Comparison of ENCODE assay signal across 8 cellular contexts in the genomic region with DNA sequence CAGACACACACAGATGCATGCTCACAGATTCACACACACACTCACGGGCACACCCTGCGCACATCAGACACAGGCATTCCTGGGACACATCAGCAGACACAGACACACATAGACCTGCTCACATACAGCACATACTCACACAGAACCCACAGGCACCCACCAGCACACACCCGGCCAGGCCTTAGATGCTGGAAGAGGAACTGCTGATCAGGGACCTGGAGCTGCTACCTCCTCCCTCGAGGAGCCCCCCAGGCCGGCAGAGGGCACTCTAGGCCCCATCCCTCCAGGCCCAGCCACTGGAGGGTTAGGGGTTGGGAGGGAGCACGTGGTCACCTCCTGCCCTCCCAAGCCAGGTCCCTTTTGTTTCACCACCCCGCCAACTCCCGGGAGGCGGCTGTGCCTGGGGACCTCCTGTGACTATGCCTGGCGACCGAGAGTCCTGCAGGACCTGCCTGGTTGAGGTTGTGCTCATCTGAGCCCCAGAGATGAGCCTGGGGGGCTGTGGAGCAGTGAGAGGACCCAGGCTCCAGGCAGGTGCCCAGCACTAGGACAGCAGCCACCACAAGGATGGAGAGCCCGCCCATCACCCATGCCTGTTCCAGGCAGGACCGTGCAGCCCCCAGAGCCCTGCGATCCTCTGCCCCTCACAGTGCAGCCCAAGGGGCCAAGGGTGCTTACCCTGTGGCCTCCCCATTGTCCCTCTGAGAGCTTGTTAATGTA. TPM values are rescaled to one million over a fixed set of nuclear protein-coding genes. Genes with fewer than 3 reads are reported as not detected.
DNase-seq lines count a peak whose midpoint lies in the region; ATAC-seq and TF ChIP-seq lines count a peak whose summit lies in the region.

No MANE protein-coding gene starts in this region.

- H3K27ac Mint-ChIP-seq in activated CD8-positive, alpha-beta T cell treated with anti-CD3 and anti-CD28 coated beads, Interleukin-2, amount 10 ng/mL, durations not matched to agents 7 days and 5 days, result no peak overlapping the region
- no peak overlapping the region for H3K27ac Mint-ChIP-seq in natural killer cell

- no peak overlapping the region for H3K4me3 Mint-ChIP-seq in activated CD8-positive, alpha-beta T cell treated with anti-CD3 and anti-CD28 coated beads, Interleukin-2, amount 10 ng/mL, durations not matched to agents 7 days and 5 days
- no peak overlapping the region for H3K4me3 Mint-ChIP-seq in natural killer cell

- H3K27me3 Mint-ChIP-seq in activated CD8-positive, alpha-beta T cell treated with anti-CD3 and anti-CD28 coated beads, Interleukin-2, amount 10 ng/mL, durations not matched to agents 7 days and 5 days (ENCODE audit: low read depth), result peaks cover 6% of the 10 kb centered on the region
- H3K27me3 Mint-ChIP-seq in natural killer cell (ENCODE audit: low read depth in 2 of 2), result peaks cover 0 to 5% of the 10 kb centered on the region in 2 donors

- no peak overlapping the region for H3K4me3 ChIP-seq in epithelial cell of esophagus (ENCODE audit: low read length)

- H3K9me3 Mint-ChIP-seq in activated CD8-positive, alpha-beta T cell treated with anti-CD3 and anti-CD28 coated beads, Interleukin-2, amount 10 ng/mL, durations not matched to agents 7 days and 5 days (ENCODE audit: insufficient read depth), result no peaks in the 10 kb centered on the region
- no peaks in the 10 kb centered on the region for H3K9me3 Mint-ChIP-seq in natural killer cell

- no peaks in the 10 kb centered on the region for H3K36me3 Mint-ChIP-seq in activated CD8-positive, alpha-beta T cell treated with anti-CD3 and anti-CD28 coated beads, Interleukin-2, amount 10 ng/mL, durations not matched to agents 7 days and 5 days (ENCODE audit: low read depth)
- no peaks in the 10 kb centered on the region for H3K36me3 Mint-ChIP-seq in natural killer cell

- CTCF ChIA-PET in activated CD8-positive, alpha-beta T cell treated with anti-CD3 and anti-CD28 coated beads, Interleukin-2, amount 10 ng/mL, durations not matched to agents 7 days and 5 days (lab: Charles Lee), result interaction anchor here (0.6 to 27.4 kb wide), 11 partner anchors 10 to 105 kb away, joined by 3 to 648 read pairs (median 5); partner anchors contain the start of gene PTMA

- ATAC-seq in HG02642 (IDR thresholded peaks at IDR 0.05; ENCODE audit: poor library complexity, unreplicated experiment) (peak; percentile 76), natural killer cell (peak; percentile 69 to 96 (median 95))
- ATAC-seq in activated CD8-positive, alpha-beta T cell treated with anti-CD3 and anti-CD28 coated beads, Interleukin-2, amount 10 ng/mL, durations not matched to agents 7 days and 5 days, result peak; percentile 92

- DNase-seq in NCI-H69 (lab: John Stamatoyannopoulos, UW) (peak; percentile 77), epithelial cell of esophagus (ENCODE audit: low read depth) (peak; percentile 35), natural killer cell (peak; percentile 57), superior temporal gyrus (ENCODE audit: extremely low spot score) (peak; percentile 88), NCI-H2081 (lab: John Stamatoyannopoulos, UW) (no peak)
- peak; percentile 72 for DNase-seq in activated CD8-positive, alpha-beta T cell treated with anti-CD3 and anti-CD28 coated beads, Interleukin-2, amount 10 ng/mL, durations not matched to agents 7 days and 5 days

- peaks cover 15% of the 10 kb centered on the region for H3K4me1 Mint-ChIP-seq in activated CD8-positive, alpha-beta T cell treated with anti-CD3 and anti-CD28 coated beads, Interleukin-2, amount 10 ng/mL, durations not matched to agents 7 days and 5 days (ENCODE audit: low read depth)
- H3K4me1 Mint-ChIP-seq in natural killer cell, result peaks cover 0 to 6% of the 10 kb centered on the region in 2 donors

- TF ChIP-seq CTCF in GM12872 (IDR thresholded peaks at IDR 0.05; ENCODE audit: insufficient read depth, low read depth, low read length) (peak; percentile 88), epithelial cell of esophagus (IDR thresholded peaks at IDR 0.05; ENCODE audit: insufficient read depth, low read depth, low read length, missing control alignments) (peak; percentile 49), natural killer cell (IDR thresholded peaks at IDR 0.05) (peak; percentile 48)

- intact Hi-C loops in natural killer cell (cut with micrococcal nuclease), result loop anchor here (1.0 kb wide), 1 partner anchor 28 kb away; no protein-coding TSS in a partner anchor

- POLR2A ChIA-PET in activated CD8-positive, alpha-beta T cell treated with anti-CD3 and anti-CD28 coated beads, Interleukin-2, amount 10 ng/mL, durations not matched to agents 7 days and 5 days (lab: Charles Lee), result interaction anchor here (1.4 to 1.7 kb wide), 3 partner anchors 21 to 74 kb away, joined by 3 to 8 read pairs (median 4); partner anchors contain the start of gene PTMA

RNA-seq across cellular contexts. Expression of gene PTMA, which starts 21.0 kb away (rescaled TPM):
- 1,000 to 10,000 TPM; 1,769 to 1,842 TPM for total RNA-seq in activated CD8-positive, alpha-beta T cell treated with anti-CD3 and anti-CD28 coated beads, Interleukin-2, amount 10 ng/mL, durations not matched to agents 7 days and 5 days
- total RNA-seq in natural killer cell, result 1,000 to 10,000 TPM; 1,245 to 1,643 (median 1,314) TPM

Comparison
In these comparisons a context has a peak if more than half of its experiments do, and no peak if none do; other contexts are left out.
1. DNase-seq: peak in NCI-H69 (single experiment), activated CD8-positive, alpha-beta T cell treated with anti-CD3 and anti-CD28 coated beads, Interleukin-2, amount 10 ng/mL, durations not matched to agents 7 days and 5 days (single experiment), epithelial cell of esophagus (single experiment), natural killer cell (single experiment) and superior temporal gyrus (single experiment); none in NCI-H2081 (0 of 2).
2. Peak in every context shown above with its lines, with median percentiles within 50 percentile points of each other: CTCF ChIP-seq and ATAC-seq.